1 cellular context compared by ENCODE assay signal in the genomic region with DNA sequence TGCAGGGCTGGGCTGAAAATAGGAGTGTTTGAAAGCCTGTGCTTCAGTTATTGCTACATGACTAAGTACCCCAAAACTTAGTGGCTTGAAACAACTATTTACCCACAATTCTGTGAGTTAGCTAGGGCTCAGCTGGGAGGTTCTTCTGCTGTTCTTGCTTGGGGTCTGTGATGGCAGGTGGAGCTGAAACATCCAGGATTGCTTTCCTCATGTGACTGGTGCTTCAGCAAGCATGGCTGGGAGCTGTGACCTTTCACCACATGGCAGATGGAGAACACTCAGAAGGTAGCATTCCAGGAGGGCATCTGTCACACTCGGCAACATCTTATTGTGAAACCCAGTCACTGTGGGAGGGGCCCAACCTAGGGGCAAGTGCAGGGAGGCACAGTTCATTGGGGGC.
A peak's percentile ranks its signal among the peaks of the same experiment; 100 is the strongest.
TF ChIP-seq lines count a peak whose summit lies in the region.

No MANE protein-coding gene starts in this region.

TF ChIP-seq in HepG2, 621 proteins besides CTCF, POLR2A, EP300 and RAD21:
- TF ChIP-seq ZNF331 (CRISPR knock-in tag; IDR thresholded peaks at IDR 0.05), result peak; percentile 100
- TF ChIP-seq JUNB (CRISPR knock-in tag; IDR thresholded peaks at IDR 0.05; ENCODE audit: borderline replicate concordance), result no peak
- no peak for TF ChIP-seq ZNF562 (CRISPR knock-in tag; IDR thresholded peaks at IDR 0.05; ENCODE audit: borderline replicate concordance)
- peak; percentile 65 for TF ChIP-seq RBM22 (optimal IDR thresholded peaks at IDR 0.05; ENCODE audit: low read length)
